9 cellular contexts compared by ENCODE assay signal in the genomic region with DNA sequence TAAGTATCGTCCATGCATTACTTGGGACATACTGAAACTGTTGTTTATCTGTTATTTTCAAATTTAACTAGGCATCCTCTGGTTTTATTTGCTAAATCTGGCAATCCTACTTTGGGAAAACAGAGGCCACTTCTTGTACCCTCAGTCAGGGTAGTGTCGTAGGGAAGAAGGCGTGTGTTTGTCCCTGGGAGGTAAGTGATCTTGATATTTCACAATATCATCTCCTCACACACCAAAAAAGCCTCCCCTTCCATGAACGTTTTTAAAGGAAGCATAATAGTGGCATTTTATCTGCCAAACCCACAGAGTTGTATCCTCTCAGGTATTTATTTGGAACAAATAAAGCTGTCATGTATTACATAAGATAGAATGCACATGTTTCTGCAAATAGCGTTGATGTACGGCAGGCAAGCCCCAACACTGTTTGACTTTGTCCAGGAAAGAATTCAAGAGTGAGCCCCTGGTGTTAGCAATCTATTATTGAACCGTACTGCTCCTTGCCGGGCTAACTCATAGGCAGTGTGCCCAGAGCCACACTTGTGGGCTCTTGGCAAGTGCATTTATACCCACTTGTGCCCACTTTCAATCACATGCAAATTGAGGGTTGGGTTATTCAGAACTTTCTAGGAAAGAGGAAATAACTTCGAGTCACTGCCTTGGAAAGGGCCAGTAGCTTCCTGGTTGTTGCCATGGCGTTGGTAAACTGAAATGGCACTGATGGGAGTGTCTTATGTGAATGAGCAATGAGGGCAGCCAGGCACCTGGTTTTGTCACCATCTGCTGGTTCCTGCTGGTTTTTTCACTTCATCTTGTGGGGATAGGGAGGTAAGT.
DNase-seq lines count a peak whose midpoint lies in the region; ATAC-seq and TF ChIP-seq lines count a peak whose summit lies in the region.
"Had no signal": no experiment of that assay in that cellular context is flagged by ENCODE, and none has a peak within 500 bp of the region (broad histone marks: within the 10 kb centered on the region; RNA-seq: fewer than 3 reads in every experiment).

No MANE protein-coding gene starts in this region.

- H3K27ac Mint-ChIP-seq in activated CD8-positive, alpha-beta T cell treated with anti-CD3 and anti-CD28 coated beads, Interleukin-2, amount 10 ng/mL, durations not matched to agents 7 days and 5 days = no peak overlapping the region

- CTCF ChIA-PET in activated CD8-positive, alpha-beta T cell treated with anti-CD3 and anti-CD28 coated beads, Interleukin-2, amount 10 ng/mL, durations not matched to agents 7 days and 5 days (lab: Charles Lee) = no interaction called here

- ATAC-seq in GM19395 (IDR thresholded peaks at IDR 0.05; ENCODE audit: unreplicated experiment) (peak; percentile 89), mucosa of descending colon (peak; percentile 97), HG02884 (IDR thresholded peaks at IDR 0.05; ENCODE audit: unreplicated experiment) (no peak)
- no peak for ATAC-seq in activated CD8-positive, alpha-beta T cell treated with anti-CD3 and anti-CD28 coated beads, Interleukin-2, amount 10 ng/mL, durations not matched to agents 7 days and 5 days

- no peak overlapping the region for H3K4me3 Mint-ChIP-seq in activated CD8-positive, alpha-beta T cell treated with anti-CD3 and anti-CD28 coated beads, Interleukin-2, amount 10 ng/mL, durations not matched to agents 7 days and 5 days

- POLR2A ChIA-PET in activated CD8-positive, alpha-beta T cell treated with anti-CD3 and anti-CD28 coated beads, Interleukin-2, amount 10 ng/mL, durations not matched to agents 7 days and 5 days (lab: Charles Lee) = no interaction called here

- H3K36me3 Mint-ChIP-seq in activated CD8-positive, alpha-beta T cell treated with anti-CD3 and anti-CD28 coated beads, Interleukin-2, amount 10 ng/mL, durations not matched to agents 7 days and 5 days (ENCODE audit: low read depth) = no peaks in the 10 kb centered on the region

- H3K27ac ChIP-seq in C4-2B = no peak overlapping the region
- H3K27ac ChIP-seq: neutrophil had no signal

- no peaks in the 10 kb centered on the region for H3K36me3 ChIP-seq in mucosa of descending colon (ENCODE audit: low read depth)
- H3K36me3 ChIP-seq: neutrophil had no signal

- peaks cover 10% of the 10 kb centered on the region for H3K27me3 Mint-ChIP-seq in activated CD8-positive, alpha-beta T cell treated with anti-CD3 and anti-CD28 coated beads, Interleukin-2, amount 10 ng/mL, durations not matched to agents 7 days and 5 days (ENCODE audit: low read depth)

- H3K4me1 Mint-ChIP-seq in activated CD8-positive, alpha-beta T cell treated with anti-CD3 and anti-CD28 coated beads, Interleukin-2, amount 10 ng/mL, durations not matched to agents 7 days and 5 days (ENCODE audit: low read depth) = peaks cover 8% of the 10 kb centered on the region

- peak overlapping the region; percentile 80 for H3K4me3 ChIP-seq in Jurkat, Clone E6-1 (ENCODE audit: low read length)
- H3K4me3 ChIP-seq in mucosa of descending colon = no peak overlapping the region

- peak; percentile 53 for TF ChIP-seq CTCF in C4-2B (conservative IDR thresholded peaks at IDR 0.05)
- TF ChIP-seq CTCF in mucosa of descending colon (IDR thresholded peaks at IDR 0.05) = no peak

- DNase-seq in Jurkat, Clone E6-1 (ENCODE audit: low read depth, low spot score) = peak; percentile 80
- DNase-seq in activated CD8-positive, alpha-beta T cell treated with anti-CD3 and anti-CD28 coated beads, Interleukin-2, amount 10 ng/mL, durations not matched to agents 7 days and 5 days = peak; percentile 40
- DNase-seq in mucosa of descending colon (peak in 2 of 3 donors; percentile 51 to 59), glomerular visceral epithelial cell (ENCODE audit: extremely low spot score) (no peak)
- no peak for DNase-seq in effector CD4-positive, alpha-beta T cell

- H3K9me3 ChIP-seq in mucosa of descending colon = no peaks in the 10 kb centered on the region
- H3K9me3 ChIP-seq: neutrophil had no signal

- no peaks in the 10 kb centered on the region for H3K4me1 ChIP-seq in mucosa of descending colon (ENCODE audit: low read depth)

- no peaks in the 10 kb centered on the region for H3K9me3 Mint-ChIP-seq in activated CD8-positive, alpha-beta T cell treated with anti-CD3 and anti-CD28 coated beads, Interleukin-2, amount 10 ng/mL, durations not matched to agents 7 days and 5 days (ENCODE audit: insufficient read depth)

- intact Hi-C loops in mucosa of descending colon (cut with DNase I, micrococcal nuclease) = no loop called here

Comparison
In these comparisons a context has a peak if more than half of its experiments do, and no peak if none do; other contexts are left out.
1. ATAC-seq: peak in GM19395 (single experiment) and mucosa of descending colon (single experiment); none in activated CD8-positive, alpha-beta T cell treated with anti-CD3 and anti-CD28 coated beads, Interleukin-2, amount 10 ng/mL, durations not matched to agents 7 days and 5 days (single experiment) and HG02884 (single experiment).
2. DNase-seq: peak in Jurkat, Clone E6-1 (single experiment), activated CD8-positive, alpha-beta T cell treated with anti-CD3 and anti-CD28 coated beads, Interleukin-2, amount 10 ng/mL, durations not matched to agents 7 days and 5 days (single experiment) and mucosa of descending colon (2 of 3); none in glomerular visceral epithelial cell (single experiment) and effector CD4-positive, alpha-beta T cell (single experiment).